In the genomic region with DNA sequence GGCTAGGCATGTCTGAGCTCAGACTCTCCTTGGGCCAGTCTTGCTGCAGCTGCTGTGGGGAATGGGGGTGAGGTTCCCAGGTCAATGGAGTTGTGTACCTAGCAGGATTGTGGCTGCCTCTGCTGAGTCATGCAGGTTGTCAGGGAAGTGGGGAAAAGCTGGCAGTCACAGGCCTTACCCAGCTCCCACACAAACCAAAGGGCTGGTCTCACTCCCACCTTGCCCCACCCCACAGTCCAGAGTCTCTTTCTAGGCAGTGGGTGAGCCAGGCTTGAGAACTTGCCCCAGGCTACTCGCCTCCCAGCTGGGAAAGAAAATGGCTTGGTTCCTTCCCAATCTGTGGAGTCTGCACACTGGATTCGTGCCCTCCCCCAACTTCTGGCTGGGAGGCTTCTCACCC, we compare ENCODE assay signal across 1 cellular context.
TF ChIP-seq lines count a peak whose summit lies in the region.

No MANE protein-coding gene starts in this region.

TF ChIP-seq in HCT116, 20 proteins besides CTCF, POLR2A, EP300 and RAD21 (continued from another document):
- TF ChIP-seq REST (IDR thresholded peaks at IDR 0.05; ENCODE audit: low read depth): no peak
